ENCODE assay signal across 8 cellular contexts in the genomic region with DNA sequence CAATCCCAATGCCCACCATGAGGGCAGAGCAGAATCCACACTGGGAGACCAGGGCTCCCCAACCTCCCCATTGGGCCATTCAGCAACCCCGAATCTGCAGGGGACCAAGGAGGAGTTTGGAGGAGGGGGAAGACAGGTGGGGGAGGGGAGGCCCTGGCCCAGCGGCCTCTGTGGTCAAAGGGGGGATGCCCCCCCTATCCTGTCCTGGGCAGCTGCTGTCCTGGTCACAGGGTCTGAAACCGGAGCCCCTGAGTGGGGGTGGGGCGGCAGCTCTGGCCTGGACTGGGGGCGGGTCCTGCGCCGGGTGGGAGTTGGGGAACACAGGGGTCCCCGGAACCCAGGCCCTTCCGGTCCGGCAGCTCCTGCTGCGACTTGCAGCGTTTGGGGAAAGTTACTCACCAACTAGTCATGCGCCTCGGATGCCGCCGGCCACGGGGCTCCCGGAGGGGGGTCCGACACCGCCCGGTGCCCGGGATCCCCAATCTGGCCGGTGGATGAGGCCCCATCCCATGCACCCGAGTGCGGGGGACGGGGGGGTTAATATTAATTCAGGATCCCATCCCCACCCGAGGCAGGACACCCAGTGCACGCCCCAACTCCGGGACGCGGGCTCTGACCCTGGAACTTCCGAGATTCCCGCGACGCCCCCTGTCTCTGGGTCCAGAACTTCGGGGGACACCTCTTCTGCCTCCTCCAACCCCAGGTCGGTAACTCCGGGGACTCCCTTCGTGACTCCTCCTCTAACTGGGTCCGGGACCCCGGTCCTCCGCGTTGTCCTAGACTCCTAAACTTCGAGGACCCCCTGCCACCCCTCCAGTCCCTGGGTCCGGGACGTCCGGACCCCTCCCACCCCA. TPM values are rescaled to one million over a fixed set of nuclear protein-coding genes. Genes with fewer than 3 reads are reported as not detected.
DNase-seq lines count a peak whose midpoint lies in the region; ATAC-seq and TF ChIP-seq lines count a peak whose summit lies in the region.

No MANE protein-coding gene starts in this region.

- peak overlapping the region; percentile 66 for H3K4me2 ChIP-seq in trophoblast cell (ENCODE audit: low read length)

- H3K27me3 Mint-ChIP-seq in activated naive CD8-positive, alpha-beta T cell treated with anti-CD3 and anti-CD28 coated beads, Interleukin-2, amount 50 U/mL, for 24 hours, result peaks cover 33% of the 10 kb centered on the region

- peak overlapping the region; percentile 70 for H3K4me3 Mint-ChIP-seq in activated naive CD8-positive, alpha-beta T cell treated with anti-CD3 and anti-CD28 coated beads, Interleukin-2, amount 50 U/mL, for 24 hours

- H3K79me1 ChIP-seq in trophoblast cell (ENCODE audit: low read length), result peaks cover 10% of the 10 kb centered on the region

- H3K27ac ChIP-seq in HL-60 (replicated peaks) (peak overlapping the region; percentile 46), right atrium auricular region (peak overlapping the region; percentile 59 to 77), trophoblast cell (ENCODE audit: low read depth, low read length) (no peak overlapping the region)

- DNase-seq in ACHN, result peak; percentile 64
- no peak for DNase-seq in HL-60 (ENCODE audit: low read depth in 1 of 2, low spot score in 1 of 2)
- peak; percentile 37 for DNase-seq in activated naive CD8-positive, alpha-beta T cell treated with anti-CD3 and anti-CD28 coated beads, Interleukin-2, amount 50 U/mL, for 24 hours
- DNase-seq in right atrium auricular region (ENCODE audit: low spot score), result peak; percentile 74
- DNase-seq in trophoblast cell, result peak in 1 of 2 donors; percentile 20
- no peak for DNase-seq in NCI-H526 (lab: John Stamatoyannopoulos, UW)
- DNase-seq in NCI-H2029 (lab: John Stamatoyannopoulos, UW), result no peak
- DNase-seq in putamen (ENCODE audit: low spot score), result no peak

- no peak overlapping the region for H3K23ac ChIP-seq in trophoblast cell (ENCODE audit: low read length)

- H4K12ac ChIP-seq in trophoblast cell (ENCODE audit: low read depth, low read length), result peak overlapping the region; percentile 92

- H4K91ac ChIP-seq in trophoblast cell (ENCODE audit: low read depth, low read length), result peak overlapping the region; percentile 96

- peak overlapping the region; percentile 10 for H3K4ac ChIP-seq in trophoblast cell (ENCODE audit: low read depth, low read length)

- H2BK120ac ChIP-seq in trophoblast cell (ENCODE audit: insufficient read depth, low read length, poor library complexity), result peak overlapping the region; percentile 99

- H2AK5ac ChIP-seq in trophoblast cell (ENCODE audit: low read length), result peak overlapping the region; percentile 53

- peak overlapping the region; percentile 47 for H2AFZ ChIP-seq in trophoblast cell (ENCODE audit: insufficient read depth, low read length, poor library complexity)

- H3K27ac Mint-ChIP-seq in activated naive CD8-positive, alpha-beta T cell treated with anti-CD3 and anti-CD28 coated beads, Interleukin-2, amount 50 U/mL, for 24 hours, result no peak overlapping the region

- H3K9me3 ChIP-seq in right atrium auricular region (no peaks in the 10 kb centered on the region), trophoblast cell (ENCODE audit: insufficient read depth, low read depth, low read length) (no peaks in the 10 kb centered on the region)

- no CpG with 5 or more reads among the region's 47 CpGs for WGBS in trophoblast cell (ENCODE audit: extremely low coverage, insufficient coverage, insufficient read length)

- H2BK5ac ChIP-seq in trophoblast cell (ENCODE audit: low read depth, low read length, poor library complexity), result peak overlapping the region; percentile 14

- ATAC-seq in activated naive CD8-positive, alpha-beta T cell treated with anti-CD3 and anti-CD28 coated beads, Interleukin-2, amount 50 U/mL, for 24 hours, result no peak

- H3K9ac ChIP-seq in trophoblast cell (ENCODE audit: low read length), result peak overlapping the region; percentile 90

- H3K4me3 ChIP-seq in HL-60 (replicated peaks; ENCODE audit: insufficient read depth, low read length) (peak overlapping the region; percentile 85), right atrium auricular region (peak overlapping the region; percentile 75 to 78), trophoblast cell (ENCODE audit: low read depth, low read length) (peak overlapping the region; percentile 82)

- H3K9me3 Mint-ChIP-seq in activated naive CD8-positive, alpha-beta T cell treated with anti-CD3 and anti-CD28 coated beads, Interleukin-2, amount 50 U/mL, for 24 hours, result no peaks in the 10 kb centered on the region

- peaks cover 0 to 19% of the 10 kb centered on the region in 2 donors for H3K4me1 ChIP-seq in right atrium auricular region
- peaks cover 0 to 8% of the 10 kb centered on the region in 2 experiments for H3K4me1 ChIP-seq in trophoblast cell (ENCODE audit: control insufficient read depth in 1 of 2, insufficient read depth in 2 of 2, low read length in 2 of 2)

- H3K14ac ChIP-seq in trophoblast cell (ENCODE audit: low read length), result peak overlapping the region; percentile 100

- H3K36me3 ChIP-seq in right atrium auricular region (no peaks in the 10 kb centered on the region), trophoblast cell (ENCODE audit: control insufficient read depth in 1 of 2, insufficient read depth in 2 of 2, low read length in 2 of 2) (peaks cover 14 to 17% of the 10 kb centered on the region in 2 experiments)

- H3K36me3 Mint-ChIP-seq in activated naive CD8-positive, alpha-beta T cell treated with anti-CD3 and anti-CD28 coated beads, Interleukin-2, amount 50 U/mL, for 24 hours (ENCODE audit: low read depth), result no peaks in the 10 kb centered on the region

- TF ChIP-seq CTCF in HL-60 (IDR thresholded peaks at IDR 0.05; ENCODE audit: insufficient read depth, low read length) (no peak), right atrium auricular region (IDR thresholded peaks at IDR 0.05) (no peak)

- no peak overlapping the region for H2BK12ac ChIP-seq in trophoblast cell (ENCODE audit: low read length)

- H4K8ac ChIP-seq in trophoblast cell (ENCODE audit: low read depth, low read length), result peak overlapping the region; percentile 97

- H3K18ac ChIP-seq in trophoblast cell (ENCODE audit: low read length), result peak overlapping the region; percentile 98

- H3K79me2 ChIP-seq in trophoblast cell (ENCODE audit: control insufficient read depth, insufficient read depth, low read length, poor library complexity), result peaks cover 9% of the 10 kb centered on the region

- H3K27me3 ChIP-seq in HL-60 (ENCODE audit: insufficient read depth, poor library complexity, severe bottlenecking), result peaks cover 3% of the 10 kb centered on the region
- no peaks in the 10 kb centered on the region for H3K27me3 ChIP-seq in right atrium auricular region
- H3K27me3 ChIP-seq in trophoblast cell (ENCODE audit: insufficient read depth, low read length), result no peaks in the 10 kb centered on the region

- in situ Hi-C loops in ACHN (cut with HindIII; ENCODE audit: low pct_ligation_motif_present, low pct_unique_long_range_greater_than_20kb, low sequenced_read_pairs), result no loop called here

- peaks cover 5% of the 10 kb centered on the region for H3K4me1 Mint-ChIP-seq in activated naive CD8-positive, alpha-beta T cell treated with anti-CD3 and anti-CD28 coated beads, Interleukin-2, amount 50 U/mL, for 24 hours

RNA-seq across cellular contexts. Expression of a gene that starts 0.9 kb away (rescaled TPM):
- total RNA-seq in right atrium auricular region, result 10 to 100 TPM; 13.6 to 39.8 TPM
- 29.5 and 31.8 TPM in 2 replicates for polyA plus RNA-seq in trophoblast cell (2013)

RNA-seq across cellular contexts. Expression of a gene that starts 20.6 kb away (rescaled TPM):
- total RNA-seq in right atrium auricular region, result 10 to 100 TPM; 22.1 to 31.9 TPM
- polyA plus RNA-seq in trophoblast cell (2013), result 21.8 TPM in 2 replicates

RNA-seq across cellular contexts. Expression of a gene that starts 21.0 kb away (rescaled TPM):
- total RNA-seq in right atrium auricular region, result 100 to 1,000 TPM; 168 to 209 TPM
- polyA plus RNA-seq in trophoblast cell (2013), result 314 and 349 TPM in 2 replicates

RNA-seq across cellular contexts. Expression of a gene that starts 44.2 kb away (rescaled TPM):
- 1 to 10 TPM in 1 of 2 donors, under 1 TPM in 1; 0.79 to 1.6 TPM for total RNA-seq in right atrium auricular region
- 3.3 and 3.9 TPM in 2 replicates for polyA plus RNA-seq in trophoblast cell (2013)

Comparison
In these comparisons a context has a peak if more than half of its experiments do, and no peak if none do; other contexts are left out.
1. DNase-seq: peak in ACHN (single experiment), activated naive CD8-positive, alpha-beta T cell treated with anti-CD3 and anti-CD28 coated beads, Interleukin-2, amount 50 U/mL, for 24 hours (single experiment) and right atrium auricular region (single experiment); none in HL-60 (0 of 2), NCI-H526 (0 of 2), NCI-H2029 (single experiment) and putamen (single experiment).
2. Peak in every context shown above with its lines, with median percentiles within 50 percentile points of each other: H3K4me3 ChIP-seq.